17 cellular contexts compared by ENCODE assay signal in genomic region chr6:15452182-15452941, GRCh38.
DNase-seq lines count a peak whose midpoint lies in the region; ATAC-seq and TF ChIP-seq lines count a peak whose summit lies in the region.
"Had no signal": no experiment of that assay in that cellular context is flagged by ENCODE, and none has a peak within 500 bp of the region (broad histone marks: within the 10 kb centered on the region; RNA-seq: fewer than 3 reads in every experiment).

No MANE protein-coding gene starts in this region.

- 87 to 88% methylated on average over 9 of the region's 9 CpGs for WGBS in heart right ventricle, 2 donors

- H3K9ac ChIP-seq in SK-N-MC (ENCODE audit: insufficient read length), result no peak overlapping the region

- H3K9me3 Mint-ChIP-seq in dendritic cell treated with granulocyte-macrophage colony-stimulating factor and Interleukin-4, amounts not matched to agents 40 ng/mL and 50 ng/mL, for 4 days, result no peaks in the 10 kb centered on the region
- no peaks in the 10 kb centered on the region for H3K9me3 Mint-ChIP-seq in stimulated activated naive CD8-positive, alpha-beta T cell treated with anti-CD3 and anti-CD28 coated beads, Interleukin-15, amount 100 ng/mL, for 72 hours

- H3K4me3 ChIP-seq in heart right ventricle, result no peak overlapping the region
- no peak overlapping the region for H3K4me3 ChIP-seq in SK-N-MC

- H3K27ac Mint-ChIP-seq in dendritic cell treated with granulocyte-macrophage colony-stimulating factor and Interleukin-4, amounts not matched to agents 40 ng/mL and 50 ng/mL, for 4 days, result peak overlapping the region; percentile 11
- H3K27ac Mint-ChIP-seq in stimulated activated naive CD8-positive, alpha-beta T cell treated with anti-CD3 and anti-CD28 coated beads, Interleukin-15, amount 100 ng/mL, for 72 hours, result peak overlapping the region in 1 of 2 donors; percentile 40

- peaks cover 48% of the 10 kb centered on the region for H3K36me3 Mint-ChIP-seq in dendritic cell treated with granulocyte-macrophage colony-stimulating factor and Interleukin-4, amounts not matched to agents 40 ng/mL and 50 ng/mL, for 4 days (ENCODE audit: low read depth)

- H3K27ac ChIP-seq in heart right ventricle, result peak overlapping the region in 9 of 10 donors; percentile 18 to 74 (median 33)
- H3K27ac ChIP-seq in SK-N-MC, result peak overlapping the region; percentile 22; the same call in 1 of the 2 replicates
- H3K27ac ChIP-seq: foreskin keratinocyte had no signal

- intact Hi-C loops in heart right ventricle (cut with DNase I), result no loop called here
- intact Hi-C loops in Right ventricle myocardium superior (cut with DNase I), result no loop called here
- intact Hi-C loops in dendritic cell treated with granulocyte-macrophage colony-stimulating factor and Interleukin-4, amounts not matched to agents 40 ng/mL and 50 ng/mL, for 4 days (cut with micrococcal nuclease), result no loop called here

- H3K4me3 Mint-ChIP-seq in dendritic cell treated with granulocyte-macrophage colony-stimulating factor and Interleukin-4, amounts not matched to agents 40 ng/mL and 50 ng/mL, for 4 days, result no peak overlapping the region
- peak overlapping the region; percentile 29 to 41 for H3K4me3 Mint-ChIP-seq in stimulated activated naive CD8-positive, alpha-beta T cell treated with anti-CD3 and anti-CD28 coated beads, Interleukin-15, amount 100 ng/mL, for 72 hours

- TF ChIP-seq CTCF in heart right ventricle (IDR thresholded peaks at IDR 0.05), result no peak

- no peaks in the 10 kb centered on the region for H3K9me3 ChIP-seq in heart right ventricle
- no peaks in the 10 kb centered on the region for H3K9me3 ChIP-seq in SK-N-MC (ENCODE audit: low read depth, low read length)

- H3K27me3 ChIP-seq in heart right ventricle, result no peaks in the 10 kb centered on the region
- H3K27me3 ChIP-seq: foreskin keratinocyte had no signal

- H3K4me1 ChIP-seq in heart right ventricle, result peaks cover 3 to 68% (median 41%) of the 10 kb centered on the region in 9 donors

- ATAC-seq in heart right ventricle (peak in 2 of 8 donors; percentile 12 to 29), Right ventricle myocardium superior (ENCODE audit: poor library complexity) (no peak), esophagus mucosa (no peak)
- peak; percentile 61 for ATAC-seq in stimulated activated naive CD8-positive, alpha-beta T cell treated with anti-CD3 and anti-CD28 coated beads, Interleukin-15, amount 100 ng/mL, for 72 hours
- ATAC-seq: foreskin keratinocyte had no signal

- H3K4me1 Mint-ChIP-seq in dendritic cell treated with granulocyte-macrophage colony-stimulating factor and Interleukin-4, amounts not matched to agents 40 ng/mL and 50 ng/mL, for 4 days (ENCODE audit: low read depth), result peaks cover 79% of the 10 kb centered on the region
- H3K4me1 Mint-ChIP-seq in stimulated activated naive CD8-positive, alpha-beta T cell treated with anti-CD3 and anti-CD28 coated beads, Interleukin-15, amount 100 ng/mL, for 72 hours, result peaks cover 68% of the 10 kb centered on the region

- DNase-seq in heart right ventricle (no peak), Right ventricle myocardium superior (no peak), SK-N-MC (ENCODE audit: low read depth, low spot score) (no peak), NCI-H187 (lab: John Stamatoyannopoulos, UW) (no peak), NOMO-1 treated with dmso at 0.1 percent for 144 hours (lab: John Stamatoyannopoulos, UW; ENCODE audit: unreplicated experiment) (no peak)
- no peak for DNase-seq in stimulated activated naive CD8-positive, alpha-beta T cell treated with anti-CD3 and anti-CD28 coated beads, Interleukin-15, amount 100 ng/mL, for 72 hours
- DNase-seq: activated CD4-positive, alpha-beta T cell treated with anti-CD3 and anti-CD28 coated beads, Interleukin-2, amount 50 U/mL, for 1 hour; AML-193; caudate nucleus; foreskin keratinocyte; MM.1S; NCI-H2029 treated with DMSO at 0.1 percent for 48 hours; NCI-H526 treated with DMSO at 0.1 percent for 48 hours; occipital lobe; stimulated activated naive CD4-positive, alpha-beta T cell had no signal

- H3K36me3 ChIP-seq in heart right ventricle, result peaks cover 0 to 33% (median 0%) of the 10 kb centered on the region in 9 donors
- peaks cover 34% of the 10 kb centered on the region for H3K36me3 ChIP-seq in SK-N-MC (ENCODE audit: insufficient read depth, low read length)

- H3K27me3 Mint-ChIP-seq in dendritic cell treated with granulocyte-macrophage colony-stimulating factor and Interleukin-4, amounts not matched to agents 40 ng/mL and 50 ng/mL, for 4 days, result no peaks in the 10 kb centered on the region
- H3K27me3 Mint-ChIP-seq in stimulated activated naive CD8-positive, alpha-beta T cell treated with anti-CD3 and anti-CD28 coated beads, Interleukin-15, amount 100 ng/mL, for 72 hours, result no peaks in the 10 kb centered on the region
